Comparison of ENCODE assay signal across 21 cellular contexts in genomic region chr13:64453831-64454230, GRCh38.
DNase-seq lines count a peak whose midpoint lies in the region; ATAC-seq and TF ChIP-seq lines count a peak whose summit lies in the region.
"Had no signal": no experiment of that assay in that cellular context is flagged by ENCODE, and none has a peak within 500 bp of the region (broad histone marks: within the 10 kb centered on the region; RNA-seq: fewer than 3 reads in every experiment).

No MANE protein-coding gene starts in this region.

- H3K4me3 ChIP-seq in DND-41 (ENCODE audit: low read depth in 1 of 2, low read length in 2 of 2) (no peak overlapping the region), IMR-90 (ENCODE audit: insufficient read depth, low read depth, low read length) (no peak overlapping the region), neural progenitor cell (no peak overlapping the region)
- H3K4me3 ChIP-seq: heart right ventricle, lower lobe of right lung had no signal

- no peak overlapping the region for H4K8ac ChIP-seq in IMR-90 (ENCODE audit: low read depth in 2 of 2, low read length in 2 of 2)

- no peak overlapping the region for H3K4me3 Mint-ChIP-seq in WTC11
- no peak overlapping the region for H3K4me3 Mint-ChIP-seq in neural progenitor cell
- H3K4me3 Mint-ChIP-seq: CD8-positive, alpha-beta memory T cell; endodermal cell had no signal

- no TSS peak for BruUV-seq in IMR-90 (replicated peaks; lab: Mats Ljungman, UMichigan)

- in situ Hi-C loops in IMR-90 (cut with MboI; ENCODE audit: low sequenced_read_pairs), result no loop called here

- no peak overlapping the region for H2BK5ac ChIP-seq in IMR-90 (ENCODE audit: low read depth, low read length, poor library complexity, severe bottlenecking)

- TF ChIP-seq CTCF in DND-41 (IDR thresholded peaks at IDR 0.05; ENCODE audit: borderline replicate concordance, extremely low read depth, low read length, poor library complexity, severe bottlenecking) (no peak), IMR-90 (conservative IDR thresholded peaks at IDR 0.05; ENCODE audit: low read depth, low read length) (no peak), WTC11 (IDR thresholded peaks at IDR 0.05) (no peak), neural progenitor cell (IDR thresholded peaks at IDR 0.05) (no peak)

- H3K9me1 ChIP-seq in IMR-90 (ENCODE audit: insufficient read depth, low read length), result no peaks in the 10 kb centered on the region

- H3K9me3 Mint-ChIP-seq in WTC11 (no peaks in the 10 kb centered on the region), neural progenitor cell (no peaks in the 10 kb centered on the region)
- H3K9me3 Mint-ChIP-seq: endodermal cell had no signal

- H3K36me3 ChIP-seq in DND-41 (ENCODE audit: insufficient read depth, low read length) (no peaks in the 10 kb centered on the region), IMR-90 (ENCODE audit: control insufficient read depth, insufficient read depth, low read length) (no peaks in the 10 kb centered on the region), neural progenitor cell (no peaks in the 10 kb centered on the region)
- H3K36me3 ChIP-seq: heart right ventricle, lower lobe of right lung had no signal

- ATAC-seq in DND-41 (ENCODE audit: insufficient read depth, low read depth) (peak; percentile 33; the same call in 1 of the 3 replicates), IMR-90 (ENCODE audit: low read depth) (peak; percentile 46; the same call in 1 of the 2 replicates), WTC11 (peak; percentile 67)
- ATAC-seq: heart right ventricle, HepG2, lower lobe of right lung had no signal

- H3K4ac ChIP-seq in IMR-90 (ENCODE audit: low read depth, low read length), result no peak overlapping the region

- no peaks in the 10 kb centered on the region for H3K9me3 ChIP-seq in DND-41 (ENCODE audit: insufficient read depth, low read length, severe bottlenecking)
- no peaks in the 10 kb centered on the region for H3K9me3 ChIP-seq in IMR-90 (ENCODE audit: control insufficient read depth, insufficient read depth, low read length)
- H3K9me3 ChIP-seq in neural progenitor cell (ENCODE audit: low read depth), result no peaks in the 10 kb centered on the region
- H3K9me3 ChIP-seq: heart right ventricle, lower lobe of right lung had no signal

- DNase-seq in DND-41, result no peak
- peak; percentile 1 for DNase-seq in IMR-90
- no peak for DNase-seq in WTC11 (ENCODE audit: low spot score)
- DNase-seq in neural progenitor cell (ENCODE audit: low spot score), result peak; percentile 65
- DNase-seq in KG1 (lab: John Stamatoyannopoulos, UW), result no peak
- no peak for DNase-seq in HUDEP-2 (lab: John Stamatoyannopoulos, UW; ENCODE audit: unreplicated experiment in 76 of 76)
- DNase-seq in AG08395 (ENCODE audit: low spot score), result no peak
- DNase-seq: activated CD4-positive, alpha-beta T cell treated with anti-CD3 and anti-CD28 coated beads, Interleukin-2, amount 50 U/mL, for 48 hours; activated naive CD4-positive, alpha-beta T cell; aorta; CD8-positive, alpha-beta memory T cell; cerebellar nuclear complex; endodermal cell; HCEC 1CT; heart right ventricle; lower lobe of right lung; NCI-H1694; stimulated activated CD4-positive, alpha-beta T cell treated with anti-CD3 and anti-CD28 coated beads, Interleukin-15, amount 100 ng/mL, for 24 hours; T-helper 1 cell had no signal

- H3K4me1 ChIP-seq in DND-41 (ENCODE audit: insufficient read depth, low read length) (no peaks in the 10 kb centered on the region), IMR-90 (ENCODE audit: control insufficient read depth, insufficient read depth, low read length) (no peaks in the 10 kb centered on the region), neural progenitor cell (no peaks in the 10 kb centered on the region)
- H3K4me1 ChIP-seq: heart right ventricle, lower lobe of right lung had no signal

- no peak overlapping the region for H3K18ac ChIP-seq in IMR-90 (ENCODE audit: low read depth, low read length)

- H3K9ac ChIP-seq in DND-41 (ENCODE audit: low read depth, low read length) (no peak overlapping the region), IMR-90 (ENCODE audit: low read depth, low read length) (no peak overlapping the region), neural progenitor cell (no peak overlapping the region)

- H3K56ac ChIP-seq in IMR-90 (ENCODE audit: extremely low read depth, insufficient read depth, low read length), result no peak overlapping the region

- H3K27ac ChIP-seq in DND-41 (ENCODE audit: low read length), result no peak overlapping the region
- no peak overlapping the region for H3K27ac ChIP-seq in IMR-90 (ENCODE audit: insufficient read depth, low read length)
- H3K27ac ChIP-seq in neural progenitor cell, result no peak overlapping the region
- H3K27ac ChIP-seq: heart right ventricle, lower lobe of right lung, VCaP had no signal

- intact Hi-C loops in IMR-90 (cut with micrococcal nuclease), result loop anchor here (10.0 kb wide), 1 partner anchor 299 kb away; no protein-coding TSS in a partner anchor

- H3K27me3 Mint-ChIP-seq in WTC11 (ENCODE audit: low read depth), result no peaks in the 10 kb centered on the region
- no peaks in the 10 kb centered on the region for H3K27me3 Mint-ChIP-seq in neural progenitor cell (ENCODE audit: insufficient read depth, low read depth)
- H3K27me3 Mint-ChIP-seq: CD8-positive, alpha-beta memory T cell had no signal

- no peak for TF ChIP-seq RAD21 in IMR-90 (IDR thresholded peaks at IDR 0.05; ENCODE audit: low read length)

- H3F3A ChIP-seq in neural progenitor cell (ENCODE audit: low read depth), result no peaks in the 10 kb centered on the region

- H4K5ac ChIP-seq in IMR-90 (ENCODE audit: low read depth, low read length), result no peak overlapping the region

- H3K4me2 ChIP-seq in DND-41 (ENCODE audit: insufficient read depth, low read length), result no peak overlapping the region
- H3K4me2 ChIP-seq in IMR-90 (ENCODE audit: low read depth, low read length), result no peak overlapping the region
- no peak overlapping the region for H3K4me2 ChIP-seq in neural progenitor cell

- H4K91ac ChIP-seq in IMR-90 (ENCODE audit: insufficient read depth, low read depth, low read length), result no peak overlapping the region

- no peak overlapping the region for H2BK15ac ChIP-seq in IMR-90 (ENCODE audit: low read depth, low read length)

- H4K20me1 ChIP-seq in DND-41 (ENCODE audit: insufficient read depth, low read length) (no peaks in the 10 kb centered on the region), IMR-90 (ENCODE audit: insufficient read depth, low read length) (no peaks in the 10 kb centered on the region), neural progenitor cell (ENCODE audit: low read depth) (no peaks in the 10 kb centered on the region)

- H2AFZ ChIP-seq in DND-41 (ENCODE audit: low read depth, low read length) (no peak overlapping the region), IMR-90 (replicated peaks; ENCODE audit: low read length, poor library complexity) (no peak overlapping the region), neural progenitor cell (replicated peaks) (peak overlapping the region; percentile 70)

- POLR2A ChIA-PET in IMR-90 (lab: Charles Lee; ENCODE audit: unreplicated experiment) (no interaction called here), WTC11 (lab: Charles Lee) (no interaction called here)

- no peak overlapping the region for H2BK20ac ChIP-seq in IMR-90 (ENCODE audit: low read depth, low read length)

- H2AK9ac ChIP-seq in IMR-90 (replicated peaks; ENCODE audit: low read depth, low read length, poor library complexity), result no peak overlapping the region

- dilution Hi-C loops in IMR-90 (cut with HindIII; ENCODE audit: low sequenced_read_pairs, unreplicated experiment), result no loop called here

- H3K4me1 Mint-ChIP-seq in WTC11 (peaks cover 10% of the 10 kb centered on the region), neural progenitor cell (peaks cover 14% of the 10 kb centered on the region)
- H3K4me1 Mint-ChIP-seq: CD8-positive, alpha-beta memory T cell had no signal

- H3K14ac ChIP-seq in IMR-90 (replicated peaks; ENCODE audit: low read depth, low read length), result no peak overlapping the region

- H3K79me2 ChIP-seq in DND-41 (ENCODE audit: insufficient read depth, low read length) (no peaks in the 10 kb centered on the region), neural progenitor cell (ENCODE audit: low read depth) (no peaks in the 10 kb centered on the region)

- no peak overlapping the region for H3K23ac ChIP-seq in IMR-90 (ENCODE audit: low read depth, low read length)

- CTCF ChIA-PET in IMR-90 (lab: Yijun Ruan, JAX), result no interaction called here
- CTCF ChIA-PET in WTC11 (lab: Charles Lee), result no interaction called here

- H3K36me3 Mint-ChIP-seq in WTC11, result no peaks in the 10 kb centered on the region
- no peaks in the 10 kb centered on the region for H3K36me3 Mint-ChIP-seq in neural progenitor cell
- H3K36me3 Mint-ChIP-seq: CD8-positive, alpha-beta memory T cell had no signal

- H3K79me1 ChIP-seq in IMR-90 (ENCODE audit: low read depth in 1 of 2, low read length in 2 of 2), result no peaks in the 10 kb centered on the region

- no peak overlapping the region for H2AK5ac ChIP-seq in IMR-90 (ENCODE audit: low read depth, low read length)

- TF ChIP-seq POLR2A in IMR-90 (IDR thresholded peaks at IDR 0.05; ENCODE audit: low read depth, low read length), result no peak

- H2BK120ac ChIP-seq in IMR-90 (ENCODE audit: low read depth, low read length), result no peak overlapping the region

- H3K27ac Mint-ChIP-seq in WTC11, result no peak overlapping the region
- H3K27ac Mint-ChIP-seq in neural progenitor cell, result no peak overlapping the region
- H3K27ac Mint-ChIP-seq: CD8-positive, alpha-beta memory T cell; endodermal cell had no signal

- H3K27me3 ChIP-seq in DND-41 (ENCODE audit: insufficient read depth, low read length, poor library complexity) (no peaks in the 10 kb centered on the region), IMR-90 (ENCODE audit: control insufficient read depth, insufficient read depth, low read length) (no peaks in the 10 kb centered on the region), neural progenitor cell (no peaks in the 10 kb centered on the region)
- H3K27me3 ChIP-seq: heart right ventricle had no signal

- no CpG with 5 or more reads among the region's 4 CpGs for WGBS in IMR-90 (ENCODE audit: extremely low coverage in 2 of 2, insufficient read length in 1 of 2), 2 experiments

TF ChIP-seq in IMR-90, 13 proteins besides CTCF, POLR2A, EP300 and RAD21 (continues in another document):
- TF ChIP-seq RFX5 (IDR thresholded peaks at IDR 0.05; ENCODE audit: low read depth, low read length) (no peak), MXI1 (IDR thresholded peaks at IDR 0.05; ENCODE audit: borderline replicate concordance, low read depth, low read length) (no peak), MAFK (IDR thresholded peaks at IDR 0.05; ENCODE audit: low read depth, low read length) (no peak), BHLHE40 (IDR thresholded peaks at IDR 0.05; ENCODE audit: low read depth, low read length) (no peak), MAZ (IDR thresholded peaks at IDR 0.05; ENCODE audit: borderline replicate concordance, low read depth, low read length) (no peak)

TF ChIP-seq in WTC11, 78 proteins besides CTCF, POLR2A, EP300 and RAD21 (continues in another document):
- no peak for TF ChIP-seq GTF2I (CRISPR knock-in tag; conservative IDR thresholded peaks at IDR 0.05)

Comparison
In these comparisons a context has a peak if more than half of its experiments do, and no peak if none do; other contexts are left out.
1. DNase-seq: peak in IMR-90 (single experiment) and neural progenitor cell (single experiment); none in DND-41 (single experiment), WTC11 (single experiment), KG1 (single experiment), HUDEP-2 (0 of 76) and AG08395 (single experiment).
2. Peak in every context shown above with its lines, with median percentiles within 50 percentile points of each other: ATAC-seq.